ENCODE assay signal across 25 cellular contexts in genomic region chr15:38147246-38147645, GRCh38.
"Had no signal": no experiment of that assay in that cellular context is flagged by ENCODE, and none has a peak within 500 bp of the region (broad histone marks: within the 10 kb centered on the region; RNA-seq: fewer than 3 reads in every experiment).

No MANE protein-coding gene starts in this region.

- H3K4me1 ChIP-seq: left ventricle myocardium inferior, right atrium auricular region, right lobe of liver, spleen, suprapubic skin, tibial artery, upper lobe of right lung had no signal

- H3K27ac Mint-ChIP-seq: immature natural killer cell; memory B cell; mesothelial cell of epicardium; naive B cell; natural killer cell; progenitor cell of endocrine pancreas; stimulated activated effector memory CD8-positive, alpha-beta T cell treated with anti-CD3 and anti-CD28 coated beads, Interleukin-12 subunit alpha, Interleukin-12 subunit beta, amount 100 ng/mL, for 72 hours; stimulated activated naive CD8-positive, alpha-beta T cell treated with anti-CD3 and anti-CD28 coated beads, Interleukin-15, Interleukin-2, amounts not matched to agents 100 ng/mL and 50 ng/mL, for 24 hours had no signal

- H3K27me3 ChIP-seq: neutrophil, ovary, right atrium auricular region, right lobe of liver, spleen, suprapubic skin, tibial artery, upper lobe of right lung had no signal

- H3K9me3 ChIP-seq: ovary, right lobe of liver had no signal

- DNase-seq: head of caudate nucleus; hypothalamus; immature natural killer cell; left ventricle myocardium inferior; naive B cell; natural killer cell; occipital lobe; ovary; right lobe of liver; spleen; stimulated activated CD4-positive, alpha-beta T cell treated with anti-CD3 and anti-CD28 coated beads, Interleukin-4, amount 100 ng/mL, for 24 hours; stimulated activated naive CD4-positive, alpha-beta T cell; tibial artery; trophoblast cell; upper lobe of right lung had no signal

- H3K4me3 Mint-ChIP-seq: immature natural killer cell; memory B cell; mesothelial cell of epicardium; naive B cell; natural killer cell; stimulated activated effector memory CD8-positive, alpha-beta T cell treated with anti-CD3 and anti-CD28 coated beads, Interleukin-12 subunit alpha, Interleukin-12 subunit beta, amount 100 ng/mL, for 72 hours; stimulated activated naive CD8-positive, alpha-beta T cell treated with anti-CD3 and anti-CD28 coated beads, Interleukin-15, Interleukin-2, amounts not matched to agents 100 ng/mL and 50 ng/mL, for 24 hours had no signal

- H3K36me3 ChIP-seq: left ventricle myocardium inferior, neutrophil, ovary, right atrium auricular region, right lobe of liver, spleen, suprapubic skin, thoracic aorta, tibial artery, upper lobe of right lung had no signal

- H3K27me3 Mint-ChIP-seq: progenitor cell of endocrine pancreas had no signal

- H3K36me3 Mint-ChIP-seq: stimulated activated effector memory CD8-positive, alpha-beta T cell treated with anti-CD3 and anti-CD28 coated beads, Interleukin-12 subunit alpha, Interleukin-12 subunit beta, amount 100 ng/mL, for 72 hours had no signal

- H3K4me3 ChIP-seq: left ventricle myocardium inferior, lung, ovary, right atrium auricular region, right lobe of liver, spleen, suprapubic skin, thoracic aorta, tibial artery, upper lobe of right lung had no signal

- H3K27ac ChIP-seq: left ventricle myocardium inferior, neutrophil, ovary, right atrium auricular region, right lobe of liver, spleen, suprapubic skin, thoracic aorta, tibial artery, upper lobe of right lung had no signal

- ATAC-seq: natural killer cell; right lobe of liver; stimulated activated effector memory CD8-positive, alpha-beta T cell treated with anti-CD3 and anti-CD28 coated beads, Interleukin-12 subunit alpha, Interleukin-12 subunit beta, amount 100 ng/mL, for 72 hours; upper lobe of right lung had no signal

- H3K4me1 Mint-ChIP-seq: mesothelial cell of epicardium; naive B cell; stimulated activated effector memory CD8-positive, alpha-beta T cell treated with anti-CD3 and anti-CD28 coated beads, Interleukin-12 subunit alpha, Interleukin-12 subunit beta, amount 100 ng/mL, for 72 hours had no signal
